14 cellular contexts compared by ENCODE assay signal in the genomic region with DNA sequence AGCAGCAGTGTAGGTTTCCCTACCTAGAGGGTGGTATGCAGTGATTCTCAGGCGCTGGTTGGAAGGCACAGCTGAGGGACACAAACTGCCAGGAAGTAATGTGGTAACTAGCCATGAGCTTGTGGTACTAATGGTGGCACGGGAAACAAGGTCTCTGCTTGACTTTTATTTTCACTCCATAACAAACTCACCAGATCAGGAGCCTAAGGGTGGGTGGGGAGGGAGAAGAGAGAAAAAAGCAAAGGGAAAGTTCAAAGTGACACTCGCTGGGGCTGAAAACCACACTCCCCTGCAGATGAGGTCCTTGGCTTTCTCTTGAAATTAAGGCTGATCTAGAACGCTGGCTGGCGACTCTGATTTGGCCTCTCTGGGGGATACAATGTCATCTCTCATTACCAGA.
DNase-seq lines count a peak whose midpoint lies in the region; ATAC-seq and TF ChIP-seq lines count a peak whose summit lies in the region.
"Had no signal": no experiment of that assay in that cellular context is flagged by ENCODE, and none has a peak within 500 bp of the region (broad histone marks: within the 10 kb centered on the region; RNA-seq: fewer than 3 reads in every experiment).

No MANE protein-coding gene starts in this region.

- H3K36me3 Mint-ChIP-seq in nephron (ENCODE audit: low read depth): peaks cover 70% of the 10 kb centered on the region

- no peaks in the 10 kb centered on the region for H3K9me3 Mint-ChIP-seq in nephron
- H3K9me3 Mint-ChIP-seq: neural crest cell had no signal

- ATAC-seq in GM18517 (IDR thresholded peaks at IDR 0.05; ENCODE audit: unreplicated experiment): peak; percentile 47
- peak; percentile 71 for ATAC-seq in GM21723 (IDR thresholded peaks at IDR 0.05; ENCODE audit: unreplicated experiment)
- ATAC-seq in HG02840 (IDR thresholded peaks at IDR 0.05; ENCODE audit: low FRiP score, unreplicated experiment): no peak
- ATAC-seq in activated CD4-positive, CD25-positive, alpha-beta regulatory T cell treated with anti-CD3 and anti-CD28 coated beads, Interleukin-2, amount 50 U/mL, for 24 hours: no peak

- H3K4me1 Mint-ChIP-seq in nephron: no peaks in the 10 kb centered on the region
- H3K4me1 Mint-ChIP-seq: neural crest cell had no signal

- peak overlapping the region; percentile 20 for H3K9ac ChIP-seq in SK-N-MC (ENCODE audit: insufficient read length)

- H3K4me3 ChIP-seq in SK-N-MC: peak overlapping the region; percentile 54
- H3K4me3 ChIP-seq: dorsolateral prefrontal cortex, hepatocyte had no signal

- DNase-seq in SK-N-MC (ENCODE audit: low read depth, low spot score) (no peak), NCI-H345 (lab: John Stamatoyannopoulos, UW) (no peak), NCI-H2081 (lab: John Stamatoyannopoulos, UW) (no peak)
- DNase-seq: activated effector memory CD4-positive, alpha-beta T cell treated with anti-CD3 and anti-CD28 coated beads, Interleukin-2, amount 50 U/mL, for 16 hours; dorsolateral prefrontal cortex; NCI-H446 treated with DMSO at 0.1 percent for 48 hours; stimulated activated CD4-positive, alpha-beta T cell treated with anti-CD3 and anti-CD28 coated beads, Interleukin-1b, Interleukin-23, amount 100 ng/mL, for 48 hours had no signal

- H3K27ac Mint-ChIP-seq in nephron: peak overlapping the region in 2 of 3 experiments; percentile 44 to 87

- no peaks in the 10 kb centered on the region for H3K27me3 Mint-ChIP-seq in nephron (ENCODE audit: low read depth)

- H3K9me3 ChIP-seq in SK-N-MC (ENCODE audit: low read depth, low read length): no peaks in the 10 kb centered on the region

- peak overlapping the region; percentile 84 for H3K27ac ChIP-seq in SK-N-MC
- H3K27ac ChIP-seq: hepatocyte had no signal

- H3K4me3 Mint-ChIP-seq in nephron: no peak overlapping the region
- H3K4me3 Mint-ChIP-seq: neural crest cell had no signal

- peaks cover 52% of the 10 kb centered on the region for H3K36me3 ChIP-seq in SK-N-MC (ENCODE audit: insufficient read depth, low read length)

- TF ChIP-seq CTCF in nephron (IDR thresholded peaks at IDR 0.05; ENCODE audit: unreplicated experiment in 3 of 3): no peak

Comparison
In these comparisons a context has a peak if more than half of its experiments do, and no peak if none do; other contexts are left out.
1. ATAC-seq: peak in GM18517 (single experiment) and GM21723 (single experiment); none in HG02840 (single experiment) and activated CD4-positive, CD25-positive, alpha-beta regulatory T cell treated with anti-CD3 and anti-CD28 coated beads, Interleukin-2, amount 50 U/mL, for 24 hours (0 of 2).